In the genomic region with DNA sequence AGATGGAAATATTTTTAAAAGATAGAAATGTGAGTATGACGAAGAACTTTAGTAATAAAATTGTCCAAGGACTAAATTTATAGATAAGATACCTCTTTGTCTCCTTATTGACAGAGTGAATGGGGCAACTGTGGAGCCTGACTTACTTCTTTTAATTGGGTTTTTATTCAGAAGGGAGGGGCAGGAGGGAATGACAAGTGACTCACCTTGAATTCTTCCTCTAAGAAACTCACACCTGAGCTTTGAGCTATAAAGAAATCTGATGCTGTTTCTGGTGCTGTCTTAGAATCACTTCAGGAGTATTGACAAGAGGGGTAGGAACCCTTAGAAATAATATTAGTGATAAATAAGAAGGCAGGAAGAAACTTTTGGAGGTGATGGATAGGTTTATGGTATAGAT, we compare ENCODE assay signal across 29 cellular contexts. TPM values are rescaled to one million over a fixed set of nuclear protein-coding genes. Genes with fewer than 3 reads are reported as not detected.
DNase-seq lines count a peak whose midpoint lies in the region; ATAC-seq, FAIRE-seq and TF ChIP-seq lines count a peak whose summit lies in the region.
"Had no signal": no experiment of that assay in that cellular context is flagged by ENCODE, and none has a peak within 500 bp of the region (broad histone marks: within the 10 kb centered on the region; RNA-seq: fewer than 3 reads in every experiment).

No MANE protein-coding gene starts in this region.

- CTCF ChIA-PET in MCF 10A (lab: Yijun Ruan, JAX) (no interaction called here), HepG2 (lab: Yijun Ruan, JAX; ENCODE audit: low intra/inter-chr PET ratio, low total read pairs) (no interaction called here)
- CTCF ChIA-PET in CD4-positive, alpha-beta memory T cell (lab: Charles Lee; ENCODE audit: partially characterized antibody): no interaction called here

- peak overlapping the region; percentile 86 for H3K9ac ChIP-seq in HepG2 (ENCODE audit: insufficient read depth, low read depth, low read length)
- H3K9ac ChIP-seq in smooth muscle cell (ENCODE audit: low read depth): no peak overlapping the region
- H3K9ac ChIP-seq: GM23248 had no signal

- BruUV-seq in MCF 10A (replicated peaks; lab: Mats Ljungman, UMichigan): no TSS peak
- no TSS peak for BruUV-seq in HepG2 (replicated peaks; lab: Mats Ljungman, UMichigan)

- no peaks in the 10 kb centered on the region for H3K36me3 Mint-ChIP-seq in MCF 10A (ENCODE audit: insufficient read depth, unreplicated experiment)
- no peaks in the 10 kb centered on the region for H3K36me3 Mint-ChIP-seq in CD4-positive, alpha-beta memory T cell
- H3K36me3 Mint-ChIP-seq: CD14-positive monocyte had no signal

- in situ Hi-C loops in HepG2 (cut with HindIII; ENCODE audit: extremely low pct_ligation_motif_present, low pct_unique_long_range_greater_than_20kb): no loop called here

- H4K20me1 ChIP-seq in HepG2 (ENCODE audit: insufficient read depth, low read length): no peaks in the 10 kb centered on the region
- no peaks in the 10 kb centered on the region for H4K20me1 ChIP-seq in smooth muscle cell (ENCODE audit: low read depth)

- 20% methylated on average over 1 of the region's 1 CpG for WGBS in HepG2 (ENCODE audit: low lambda C conversion rate)
- WGBS in smooth muscle cell (ENCODE audit: low lambda C conversion rate): 96% methylated on average over 1 of the region's 1 CpG

- H3K79me2 ChIP-seq in HepG2 (ENCODE audit: insufficient read depth, low read length): peaks cover 55% of the 10 kb centered on the region
- H3K79me2 ChIP-seq in smooth muscle cell (ENCODE audit: low read depth): no peaks in the 10 kb centered on the region

- H3K27ac ChIP-seq in breast epithelium (no peak overlapping the region), epithelial cell of prostate (no peak overlapping the region), HepG2 (ENCODE audit: extremely low read length, insufficient read depth, low read length) (peak overlapping the region; percentile 98), smooth muscle cell (ENCODE audit: low read depth) (no peak overlapping the region)
- H3K27ac ChIP-seq in CD4-positive, alpha-beta memory T cell (ENCODE audit: low read depth, low read length): no peak overlapping the region
- H3K27ac ChIP-seq: 22Rv1, GM23248 had no signal

- H3K9me3 ChIP-seq in breast epithelium: no peaks in the 10 kb centered on the region
- H3K9me3 ChIP-seq in HepG2 (ENCODE audit: low read length): no peaks in the 10 kb centered on the region
- H3K9me3 ChIP-seq in smooth muscle cell (replicated peaks; ENCODE audit: low read depth): no peaks in the 10 kb centered on the region
- H3K9me3 ChIP-seq in CD4-positive, alpha-beta memory T cell (ENCODE audit: control insufficient read depth in 1 of 2, low read length in 2 of 2): no peaks in the 10 kb centered on the region
- H3K9me3 ChIP-seq: BE2C had no signal

- H3K36me3 ChIP-seq in breast epithelium (no peaks in the 10 kb centered on the region), HepG2 (replicated peaks in 1 of 2; ENCODE audit: control insufficient read depth in 1 of 2, insufficient read depth in 2 of 2, low read length in 2 of 2) (no peaks in the 10 kb centered on the region), smooth muscle cell (ENCODE audit: low read depth) (no peaks in the 10 kb centered on the region)
- H3K36me3 ChIP-seq in CD4-positive, alpha-beta memory T cell (ENCODE audit: insufficient read depth, low read length): no peaks in the 10 kb centered on the region
- H3K36me3 ChIP-seq: BE2C had no signal

- H3K27me3 ChIP-seq in breast epithelium (no peaks in the 10 kb centered on the region), HepG2 (ENCODE audit: control insufficient read depth in 1 of 2, insufficient read depth in 2 of 2, low read length in 2 of 2) (no peaks in the 10 kb centered on the region), smooth muscle cell (ENCODE audit: low read depth) (no peaks in the 10 kb centered on the region)
- H3K27me3 ChIP-seq in CD4-positive, alpha-beta memory T cell (ENCODE audit: insufficient read depth, low read length): no peaks in the 10 kb centered on the region

- no peaks in the 10 kb centered on the region for H3F3A ChIP-seq in smooth muscle cell (ENCODE audit: low read depth)

- no peak for FAIRE-seq in HepG2 (lab: Jason Lieb, UNC)
- FAIRE-seq: RCC 7860 had no signal

- no peaks in the 10 kb centered on the region for H3K4me1 ChIP-seq in breast epithelium
- peaks cover 58% of the 10 kb centered on the region for H3K4me1 ChIP-seq in HepG2 (ENCODE audit: insufficient read depth, low read length)
- no peaks in the 10 kb centered on the region for H3K4me1 ChIP-seq in smooth muscle cell (ENCODE audit: low read depth)
- no peaks in the 10 kb centered on the region for H3K4me1 ChIP-seq in CD4-positive, alpha-beta memory T cell (ENCODE audit: insufficient read depth, low read length)
- H3K4me1 ChIP-seq: BE2C had no signal

- H3K4me1 Mint-ChIP-seq in MCF 10A (ENCODE audit: insufficient read depth, unreplicated experiment): peaks cover 16% of the 10 kb centered on the region
- no peaks in the 10 kb centered on the region for H3K4me1 Mint-ChIP-seq in CD4-positive, alpha-beta memory T cell
- H3K4me1 Mint-ChIP-seq: CD14-positive monocyte had no signal

- intact Hi-C loops in MCF 10A (cut with micrococcal nuclease) (no loop called here), breast epithelium (cut with DNase I; ENCODE audit: low total_unique reads) (no loop called here), HepG2 (cut with micrococcal nuclease; ENCODE audit: unreplicated experiment) (no loop called here)
- intact Hi-C loops in CD4-positive, alpha-beta memory T cell (cut with micrococcal nuclease): no loop called here

- no peak overlapping the region for H3K4me3 ChIP-seq in breast epithelium
- peak overlapping the region; percentile 69 to 88 (median 70); a peak in 5 of 6 replicates for H3K4me3 ChIP-seq in HepG2 (replicated peaks in 1 of 3; ENCODE audit: insufficient read depth in 1 of 3, low read depth in 2 of 3, low read length in 3 of 3)
- H3K4me3 ChIP-seq in smooth muscle cell: peak overlapping the region; percentile 2
- H3K4me3 ChIP-seq in CD4-positive, alpha-beta memory T cell (ENCODE audit: low read length in 2 of 2): no peak overlapping the region
- H3K4me3 ChIP-seq: GM23248 had no signal

- no peaks in the 10 kb centered on the region for H3K9me3 Mint-ChIP-seq in MCF 10A (ENCODE audit: unreplicated experiment)
- H3K9me3 Mint-ChIP-seq in CD4-positive, alpha-beta memory T cell: peaks cover 0 to 4% (median 0%) of the 10 kb centered on the region in 8 donors

- POLR2A ChIA-PET in MCF 10A (lab: Yijun Ruan, JAX) (no interaction called here), HepG2 (lab: Yijun Ruan, JAX) (interaction anchor here (0.8 to 4.0 kb wide), 13 partner anchors 8 to 99 kb away, joined by 3 to 50 read pairs (median 4); partner anchors contain the start of gene GAS2L3)
- POLR2A ChIA-PET in CD4-positive, alpha-beta memory T cell (lab: Charles Lee; ENCODE audit: partially characterized antibody): no interaction called here

- no peak overlapping the region for H3K27ac Mint-ChIP-seq in MCF 10A (ENCODE audit: low read depth, unreplicated experiment)
- no peak overlapping the region for H3K27ac Mint-ChIP-seq in CD4-positive, alpha-beta memory T cell
- H3K27ac Mint-ChIP-seq: CD14-positive monocyte, H9 had no signal

- peaks cover 29% of the 10 kb centered on the region for H3K27me3 Mint-ChIP-seq in MCF 10A (ENCODE audit: insufficient read depth, unreplicated experiment)
- peaks cover 0 to 12% of the 10 kb centered on the region in 2 donors for H3K27me3 Mint-ChIP-seq in CD4-positive, alpha-beta memory T cell

- TF ChIP-seq EP300 in HepG2 (IDR thresholded peaks at IDR 0.05; ENCODE audit: low read depth in 2 of 2, low read length in 2 of 2) (no peak), HepG2 (CRISPR knock-in tag; IDR thresholded peaks at IDR 0.05; ENCODE audit: borderline replicate concordance) (no peak)

- H3K4me2 ChIP-seq in HepG2 (ENCODE audit: low read depth, low read length): peak overlapping the region; percentile 95
- H3K4me2 ChIP-seq in smooth muscle cell: no peak overlapping the region

- no peak overlapping the region for H2AFZ ChIP-seq in HepG2 (ENCODE audit: low read length)
- H2AFZ ChIP-seq in smooth muscle cell (ENCODE audit: low read depth): no peak overlapping the region
- H2AFZ ChIP-seq: GM23248 had no signal

- no peak for TF ChIP-seq RAD21 in HepG2 (CRISPR knock-in tag; IDR thresholded peaks at IDR 0.05)

- no peak for ATAC-seq in HepG2
- ATAC-seq: SK-N-SH treated with all-trans-retinoic acid at 6 μM for 48 hours had no signal

- no peak overlapping the region for H3K4me3 Mint-ChIP-seq in MCF 10A (ENCODE audit: unreplicated experiment)
- H3K4me3 Mint-ChIP-seq in CD4-positive, alpha-beta memory T cell: no peak overlapping the region
- H3K4me3 Mint-ChIP-seq: CD14-positive monocyte, H9 had no signal

- no peak for TF ChIP-seq CTCF in MCF 10A (IDR thresholded peaks at IDR 0.05; ENCODE audit: unreplicated experiment)
- no peak for TF ChIP-seq CTCF in breast epithelium (IDR thresholded peaks at IDR 0.05)
- TF ChIP-seq CTCF in HepG2 (CRISPR knock-in tag; IDR thresholded peaks at IDR 0.05): no peak
- TF ChIP-seq CTCF in smooth muscle cell (IDR thresholded peaks at IDR 0.05; ENCODE audit: borderline replicate concordance, insufficient read depth, poor library complexity, severe bottlenecking): no peak

- TF ChIP-seq POLR2A in breast epithelium (IDR thresholded peaks at IDR 0.05) (no peak), HepG2 (IDR thresholded peaks at IDR 0.05; ENCODE audit: insufficient read depth in 1 of 2, low read depth in 2 of 2, low read length in 2 of 2) (no peak)

- peak; percentile 18 for DNase-seq in MCF 10A (ENCODE audit: unreplicated experiment)
- DNase-seq in breast epithelium (ENCODE audit: low spot score in 2 of 2): no peak
- DNase-seq in epithelial cell of prostate (ENCODE audit: low read depth, low spot score): peak; percentile 6
- DNase-seq in HepG2 (ENCODE audit: low spot score): no peak
- no peak for DNase-seq in smooth muscle cell (lab: John Stamatoyannopoulos, UW; ENCODE audit: unreplicated experiment)
- no peak for DNase-seq in CD4-positive, alpha-beta memory T cell
- no peak for DNase-seq in T1000 (lab: John Stamatoyannopoulos, UW)
- no peak for DNase-seq in NCI-H146 treated with DMSO at 0.1 percent for 48 hours (lab: John Stamatoyannopoulos, UW; ENCODE audit: unreplicated experiment)
- DNase-seq: ACHN, BE2C, Calu3, DMS153, DND-41, GM23248, H9, IMR-90, KG1, MM.1S, NCI-H1048, NCI-H1417, NCI-H1694 treated with DMSO at 0.1 percent for 48 hours, NCI-H2081, NCI-H2227 treated with DMSO at 0.1 percent for 48 hours, NCI-H526 treated with DMSO at 0.1 percent for 48 hours had no signal

RNA-seq across cellular contexts. Expression of gene NR1H4, which starts 1.0 kb away (rescaled TPM):
- not detected in 2 replicates for total RNA-seq in MCF 10A (2022)
- under 1 TPM in 1 of 3 donors, not detected in 2; 0.15 TPM for total RNA-seq in breast epithelium
- 114 and 147 TPM in 2 replicates for total RNA-seq in HepG2 (2016; rRNA removed; fragmentation: Illumina TruSeq; extraction: Trizol)
- 63.9 and 64.8 TPM in 2 replicates for total RNA-seq in HepG2 (2016; cell fraction: cytosol; rRNA removed; fragmentation: Illumina TruSeq; extraction: Trizol; ENCODE audit: low read depth)
- total RNA-seq in HepG2 (2016; cell fraction: insoluble cytoplasmic fraction; rRNA removed; fragmentation: Illumina TruSeq; extraction: Trizol): 113 and 150 TPM in 2 replicates
- total RNA-seq in HepG2 (2016; cell fraction: membrane; rRNA removed; fragmentation: Illumina TruSeq; extraction: Trizol): 115 and 121 TPM in 2 replicates
- total RNA-seq in HepG2 (2016; cell fraction: nucleus; rRNA removed; fragmentation: Illumina TruSeq; extraction: Trizol): 102 and 112 TPM in 2 replicates
- 23.3 and 27.3 TPM in 2 replicates for polyA plus RNA-seq in HepG2 (2011; rRNA removed)
- polyA plus RNA-seq in HepG2 (2011; cell fraction: cytosol; rRNA removed): 10.5 and 19.8 TPM in 2 replicates
- 10.9 and 16.8 TPM in 2 replicates for polyA plus RNA-seq in HepG2 (2011; cell fraction: nucleus; rRNA removed)
- 21.7 and 39.5 TPM in 2 replicates for polyA plus RNA-seq in HepG2 (2012)
- polyA plus RNA-seq in HepG2 (2016; cell fraction: cytosol; fragmentation: Illumina TruSeq; extraction: Trizol; ENCODE audit: low read depth): 29.4 and 34.8 TPM in 2 replicates
- polyA plus RNA-seq in HepG2 (2016; cell fraction: insoluble cytoplasmic fraction; fragmentation: Illumina TruSeq; extraction: Trizol; ENCODE audit: low read depth): 124 and 130 TPM in 2 replicates
- 64.0 and 66.2 TPM in 2 replicates for polyA plus RNA-seq in HepG2 (2016; cell fraction: membrane; fragmentation: Illumina TruSeq; extraction: Trizol; ENCODE audit: low read depth)
- 76.5 and 77.0 TPM in 2 replicates for polyA plus RNA-seq in HepG2 (2016; cell fraction: nucleus; fragmentation: Illumina TruSeq; extraction: Trizol; ENCODE audit: insufficient read depth, low read depth)
- 10.0 TPM in 1 of 2 replicates, not detected in the other for polyA minus RNA-seq in HepG2 (2011; rRNA and poly(A)+ RNA removed; ENCODE audit: low replicate concordance)
- polyA minus RNA-seq in HepG2 (2011; cell fraction: cytosol; rRNA and poly(A)+ RNA removed): 18.0 and 19.6 TPM in 2 replicates
- 58.2 and 91.9 TPM in 2 replicates for polyA minus RNA-seq in HepG2 (2011; cell fraction: nucleus; rRNA and poly(A)+ RNA removed)
- total RNA-seq in smooth muscle cell: not detected in 2 replicates
- polyA plus RNA-seq in smooth muscle cell: not detected in 2 replicates
- total RNA-seq in CD4-positive, alpha-beta memory T cell: not detected
- polyA plus RNA-seq in CD4-positive, alpha-beta memory T cell: not detected
- total RNA-seq: GM23248, H9, IMR-90, NCI-H460 had no signal
- polyA plus RNA-seq: CD14-positive monocyte, GM23248, IMR-90 had no signal

Comparison
In these comparisons a context has a peak if more than half of its experiments do, and no peak if none do; other contexts are left out.
1. DNase-seq: peak in MCF 10A (single experiment) and epithelial cell of prostate (single experiment); none in breast epithelium (0 of 2), HepG2 (single experiment), smooth muscle cell (single experiment), CD4-positive, alpha-beta memory T cell (0 of 5), T1000 (single experiment) and NCI-H146 treated with DMSO at 0.1 percent for 48 hours (single experiment).
2. H3K4me3 ChIP-seq: peak in HepG2 (3 of 3) and smooth muscle cell (single experiment); none in breast epithelium (0 of 3) and CD4-positive, alpha-beta memory T cell (0 of 2).
3. RNA of gene NR1H4, which starts 1.0 kb away (total RNA-seq): 63.9 to 150 TPM in HepG2; not detected in MCF 10A, 0.15 TPM in breast epithelium, not detected in smooth muscle cell and not detected in CD4-positive, alpha-beta memory T cell; every median in the first group is over 10 times any median in the second.